ENCODE assay signal across 14 cellular contexts in the genomic region with DNA sequence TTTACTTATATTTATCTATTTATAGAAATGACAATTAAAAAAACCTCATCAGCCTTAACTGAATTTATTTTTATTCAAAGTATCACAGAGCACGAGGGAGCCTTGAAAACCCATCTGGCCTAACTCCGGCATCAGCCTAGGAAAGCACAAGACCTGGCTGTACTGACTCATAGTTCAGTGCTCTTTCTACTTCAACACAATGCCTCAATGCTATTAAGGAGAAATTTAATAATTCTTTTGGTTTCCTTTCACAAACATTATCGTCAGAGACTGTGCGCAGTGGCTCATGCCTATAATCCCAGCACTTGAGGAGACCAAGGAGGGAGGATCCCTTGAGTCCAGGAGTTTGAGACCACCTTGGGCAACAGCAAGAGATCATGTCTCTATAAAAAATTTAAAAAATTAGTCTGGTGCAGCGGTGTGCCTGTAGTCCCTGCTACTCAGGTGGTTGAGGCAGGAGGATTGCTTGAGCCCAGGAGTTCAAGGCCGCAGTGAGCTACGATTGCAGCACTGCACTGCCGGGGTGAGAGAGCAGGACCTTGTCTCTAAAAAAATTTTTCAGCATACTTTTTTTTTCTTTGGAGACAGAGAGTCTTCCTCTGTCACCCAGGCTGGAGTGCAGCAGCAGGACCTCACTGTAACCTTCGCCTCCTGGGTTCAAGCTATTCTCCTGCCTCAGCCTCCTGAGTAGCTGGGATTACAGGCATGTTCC.
"Had no signal": no experiment of that assay in that cellular context is flagged by ENCODE, and none has a peak within 500 bp of the region (broad histone marks: within the 10 kb centered on the region; RNA-seq: fewer than 3 reads in every experiment).

No MANE protein-coding gene starts in this region.

- H3K36me3 Mint-ChIP-seq: activated CD4-positive, alpha-beta memory T cell treated with anti-CD3 and anti-CD28 coated beads for 36 hours; activated naive CD8-positive, alpha-beta T cell; natural killer cell had no signal

- H3K27ac Mint-ChIP-seq: activated B cell treated with CpG ODN at 0.5 μM for 24 hours; activated CD4-positive, alpha-beta memory T cell treated with anti-CD3 and anti-CD28 coated beads for 36 hours; activated naive CD8-positive, alpha-beta T cell; effector memory CD8-positive, alpha-beta T cell; natural killer cell had no signal

- DNase-seq: activated B cell treated with CpG ODN at 0.5 μM for 24 hours; activated CD4-positive, alpha-beta memory T cell treated with anti-CD3 and anti-CD28 coated beads for 36 hours; activated CD4-positive, alpha-beta T cell treated with anti-CD3 and anti-CD28 coated beads for 4 hours; activated T-cell treated with anti-CD3 and anti-CD28 coated beads for 4 hours; effector memory CD8-positive, alpha-beta T cell; foreskin keratinocyte; glutamatergic neuron; left ventricle myocardium superior; natural killer cell; occipital lobe; posterior cingulate gyrus; stimulated activated CD4-positive, alpha-beta T cell treated with anti-CD3 and anti-CD28 coated beads, Interleukin-2, amount 100 ng/mL, for 24 hours; stimulated activated naive CD8-positive, alpha-beta T cell treated with anti-CD3 and anti-CD28 coated beads, Interleukin-15, Interleukin-2, amounts not matched to agents 100 U/mL and 50 U/mL, for 24 hours had no signal

- ATAC-seq: effector memory CD8-positive, alpha-beta T cell; foreskin keratinocyte; left ventricle myocardium superior; natural killer cell; stimulated activated naive CD8-positive, alpha-beta T cell treated with anti-CD3 and anti-CD28 coated beads, Interleukin-15, Interleukin-2, amounts not matched to agents 100 U/mL and 50 U/mL, for 24 hours had no signal

- H3K9me3 Mint-ChIP-seq: activated B cell treated with CpG ODN at 0.5 μM for 24 hours; activated CD4-positive, alpha-beta memory T cell treated with anti-CD3 and anti-CD28 coated beads for 36 hours; effector memory CD8-positive, alpha-beta T cell; natural killer cell had no signal

- H3K27me3 ChIP-seq: foreskin keratinocyte had no signal

- H3K4me3 Mint-ChIP-seq: activated B cell treated with CpG ODN at 0.5 μM for 24 hours; activated CD4-positive, alpha-beta memory T cell treated with anti-CD3 and anti-CD28 coated beads for 36 hours; activated naive CD8-positive, alpha-beta T cell; effector memory CD8-positive, alpha-beta T cell; natural killer cell had no signal
